In genomic region chr12:121770802-121771625, GRCh38 we compare ENCODE assay signal across 17 cellular contexts. TPM values are rescaled to one million over a fixed set of nuclear protein-coding genes. Genes with fewer than 3 reads are reported as not detected.
DNase-seq lines count a peak whose midpoint lies in the region; ATAC-seq, FAIRE-seq and TF ChIP-seq lines count a peak whose summit lies in the region.
"Had no signal": no experiment of that assay in that cellular context is flagged by ENCODE, and none has a peak within 500 bp of the region (broad histone marks: within the 10 kb centered on the region; RNA-seq: fewer than 3 reads in every experiment).

No MANE protein-coding gene starts in this region.

- H3K27ac Mint-ChIP-seq in nephron progenitor cell = peak overlapping the region; percentile 32

- TF ChIP-seq EP300 in HepG2 (IDR thresholded peaks at IDR 0.05; ENCODE audit: low read depth in 2 of 2, low read length in 2 of 2) (no peak), HepG2 (CRISPR knock-in tag; IDR thresholded peaks at IDR 0.05; ENCODE audit: borderline replicate concordance) (no peak)

- H3K27ac ChIP-seq in HepG2 (ENCODE audit: extremely low read length, insufficient read depth, low read length) (peak overlapping the region; percentile 67), right lobe of liver (no peak overlapping the region)
- H3K27ac ChIP-seq: HL-60 had no signal

- no peaks in the 10 kb centered on the region for H3K27me3 ChIP-seq in HepG2 (ENCODE audit: control insufficient read depth in 1 of 2, insufficient read depth in 2 of 2, low read length in 2 of 2)
- no peaks in the 10 kb centered on the region for H3K27me3 ChIP-seq in right lobe of liver

- CTCF ChIA-PET in HepG2 (lab: Yijun Ruan, JAX; ENCODE audit: low intra/inter-chr PET ratio, low total read pairs) = interaction anchor here (2.7 kb wide), 1 partner anchor 74 kb away, joined by 69 read pairs; no protein-coding TSS in a partner anchor

- ATAC-seq in HepG2 (no peak), right lobe of liver (no peak), GM18511 (IDR thresholded peaks at IDR 0.05; ENCODE audit: unreplicated experiment) (no peak), HG03159 (IDR thresholded peaks at IDR 0.05; ENCODE audit: unreplicated experiment) (no peak)
- ATAC-seq: HCT116 had no signal

- no peaks in the 10 kb centered on the region for H3K27me3 Mint-ChIP-seq in nephron progenitor cell (ENCODE audit: low read depth, poor library complexity)

- H3K4me3 ChIP-seq in HepG2 (replicated peaks in 1 of 3; ENCODE audit: insufficient read depth in 1 of 3, low read depth in 2 of 3, low read length in 3 of 3) (peak overlapping the region in 1 of 3 experiments; percentile 58; a peak in 1 of 6 replicates), right lobe of liver (no peak overlapping the region)

- H3K9me3 ChIP-seq in HepG2 (ENCODE audit: low read length) (no peaks in the 10 kb centered on the region), right lobe of liver (no peaks in the 10 kb centered on the region)
- H3K9me3 ChIP-seq: Caco-2 had no signal

- BruUV-seq in HepG2 (replicated peaks; lab: Mats Ljungman, UMichigan) = no TSS peak

- DNase-seq in HepG2 (ENCODE audit: low spot score) (no peak), right lobe of liver (no peak), ecto neural progenitor cell (ENCODE audit: low spot score) (peak; percentile 57), nephron progenitor cell (no peak), posterior vena cava (ENCODE audit: low spot score) (no peak), hippocampal formation (lab: John Stamatoyannopoulos, UW) (no peak)
- DNase-seq: Caco-2; MV-4-11; NCI-H1436; NCI-H226; NK-92 treated with Interleukin-12 subunit alpha and Interleukin-12 subunit beta, amount 100 ng/mL, for 24 hours had no signal

- no peaks in the 10 kb centered on the region for H3K36me3 Mint-ChIP-seq in nephron progenitor cell (ENCODE audit: low read depth)
- H3K36me3 Mint-ChIP-seq: CD14-positive monocyte had no signal

- TF ChIP-seq POLR2A in HepG2 (IDR thresholded peaks at IDR 0.05; ENCODE audit: insufficient read depth in 1 of 2, low read depth in 2 of 2, low read length in 2 of 2) (no peak), right lobe of liver (IDR thresholded peaks at IDR 0.05) (no peak)

- peaks cover 35% of the 10 kb centered on the region for H3K4me1 ChIP-seq in HepG2 (ENCODE audit: insufficient read depth, low read length)
- H3K4me1 ChIP-seq in right lobe of liver = peaks cover 0 to 9% (median 4%) of the 10 kb centered on the region in 4 donors

- 94% methylated on average over 22 of the region's 25 CpGs for WGBS in HepG2 (ENCODE audit: low lambda C conversion rate)
- 86% methylated on average over 8 of the region's 25 CpGs for WGBS in right lobe of liver (ENCODE audit: insufficient coverage, low coverage, low lambda C conversion rate, missing lambda C conversion rate)

- H2AFZ ChIP-seq in HepG2 (ENCODE audit: low read length) = no peak overlapping the region

- H3K9me3 Mint-ChIP-seq in nephron progenitor cell = no peaks in the 10 kb centered on the region
- H3K9me3 Mint-ChIP-seq: CD14-positive monocyte had no signal

- no peak overlapping the region for H3K9ac ChIP-seq in HepG2 (ENCODE audit: insufficient read depth, low read depth, low read length)

- intact Hi-C loops in HepG2 (cut with micrococcal nuclease; ENCODE audit: unreplicated experiment) = loop anchor here (5.0 kb wide), 1 partner anchor 59 kb away; the partner anchor contains the start of gene TMEM120B
- intact Hi-C loops in right lobe of liver (cut with DNase I) = loop anchor here (5.0 kb wide), 1 partner anchor 69 kb away; no protein-coding TSS in a partner anchor
- intact Hi-C loops in posterior vena cava (cut with DNase I) = loop anchor here (5.0 to 10.0 kb wide), 3 partner anchors 66 to 219 kb away; no protein-coding TSS in a partner anchor

- POLR2A ChIA-PET in HepG2 (lab: Yijun Ruan, JAX) = interaction anchor here (1.3 kb wide), 1 partner anchor 58 kb away, joined by 3 read pairs; the partner anchor contains the start of gene TMEM120B

- H3K4me3 Mint-ChIP-seq in nephron progenitor cell = no peak overlapping the region
- H3K4me3 Mint-ChIP-seq: CD14-positive monocyte had no signal

- no peaks in the 10 kb centered on the region for H4K20me1 ChIP-seq in HepG2 (ENCODE audit: insufficient read depth, low read length)

- H3K4me1 Mint-ChIP-seq in nephron progenitor cell = peaks cover 58% of the 10 kb centered on the region

- in situ Hi-C loops in HepG2 (cut with HindIII; ENCODE audit: extremely low pct_ligation_motif_present, low pct_unique_long_range_greater_than_20kb) = loop anchor here (5.0 kb wide), 1 partner anchor 79 kb away; no protein-coding TSS in a partner anchor

- TF ChIP-seq RAD21 in HepG2 (CRISPR knock-in tag; IDR thresholded peaks at IDR 0.05) = no peak

- H3K79me2 ChIP-seq in HepG2 (ENCODE audit: insufficient read depth, low read length) = no peaks in the 10 kb centered on the region

- peak overlapping the region; percentile 73; the same call in 1 of the 2 replicates for H3K4me2 ChIP-seq in HepG2 (ENCODE audit: low read depth, low read length)

- TF ChIP-seq CTCF in HepG2 (CRISPR knock-in tag; IDR thresholded peaks at IDR 0.05) = no peak
- no peak for TF ChIP-seq CTCF in right lobe of liver (IDR thresholded peaks at IDR 0.05)
- TF ChIP-seq CTCF in nephron progenitor cell (IDR thresholded peaks at IDR 0.05) = no peak

- no peaks in the 10 kb centered on the region for H3K36me3 ChIP-seq in HepG2 (replicated peaks in 1 of 2; ENCODE audit: control insufficient read depth in 1 of 2, insufficient read depth in 2 of 2, low read length in 2 of 2)
- H3K36me3 ChIP-seq in right lobe of liver = no peaks in the 10 kb centered on the region

- FAIRE-seq in HepG2 (lab: Jason Lieb, UNC) = no peak
- FAIRE-seq: A204.1 had no signal

RNA-seq across cellular contexts. Expression of gene RHOF, which starts 22.5 kb away (rescaled TPM):
- 11.0 and 14.6 TPM in 2 replicates for total RNA-seq in HepG2 (2016; rRNA removed; fragmentation: Illumina TruSeq; extraction: Trizol)
- 10.8 and 12.5 TPM in 2 replicates for total RNA-seq in HepG2 (2016; cell fraction: cytosol; rRNA removed; fragmentation: Illumina TruSeq; extraction: Trizol; ENCODE audit: low read depth)
- 9.8 and 14.8 TPM in 2 replicates for total RNA-seq in HepG2 (2016; cell fraction: insoluble cytoplasmic fraction; rRNA removed; fragmentation: Illumina TruSeq; extraction: Trizol)
- 18.2 and 24.9 TPM in 2 replicates for total RNA-seq in HepG2 (2016; cell fraction: membrane; rRNA removed; fragmentation: Illumina TruSeq; extraction: Trizol)
- total RNA-seq in HepG2 (2016; cell fraction: nucleus; rRNA removed; fragmentation: Illumina TruSeq; extraction: Trizol) = 14.1 and 17.3 TPM in 2 replicates
- polyA plus RNA-seq in HepG2 (2011; rRNA removed) = 31.3 and 32.2 TPM in 2 replicates
- polyA plus RNA-seq in HepG2 (2011; cell fraction: cytosol; rRNA removed) = 28.4 and 38.7 TPM in 2 replicates
- polyA plus RNA-seq in HepG2 (2011; cell fraction: nucleus; rRNA removed) = 37.5 and 40.2 TPM in 2 replicates
- 10.8 and 12.9 TPM in 2 replicates for polyA plus RNA-seq in HepG2 (2012)
- polyA plus RNA-seq in HepG2 (2016; cell fraction: cytosol; fragmentation: Illumina TruSeq; extraction: Trizol; ENCODE audit: low read depth) = 19.8 and 23.7 TPM in 2 replicates
- 19.7 and 25.0 TPM in 2 replicates for polyA plus RNA-seq in HepG2 (2016; cell fraction: insoluble cytoplasmic fraction; fragmentation: Illumina TruSeq; extraction: Trizol; ENCODE audit: low read depth)
- 27.0 and 27.4 TPM in 2 replicates for polyA plus RNA-seq in HepG2 (2016; cell fraction: membrane; fragmentation: Illumina TruSeq; extraction: Trizol; ENCODE audit: low read depth)
- polyA plus RNA-seq in HepG2 (2016; cell fraction: nucleus; fragmentation: Illumina TruSeq; extraction: Trizol; ENCODE audit: insufficient read depth, low read depth) = 24.9 and 31.1 TPM in 2 replicates
- 46.1 and 174 TPM in 2 replicates for polyA minus RNA-seq in HepG2 (2011; rRNA and poly(A)+ RNA removed; ENCODE audit: low replicate concordance)
- 32.2 and 38.9 TPM in 2 replicates for polyA minus RNA-seq in HepG2 (2011; cell fraction: cytosol; rRNA and poly(A)+ RNA removed)
- 32.4 and 35.6 TPM in 2 replicates for polyA minus RNA-seq in HepG2 (2011; cell fraction: nucleus; rRNA and poly(A)+ RNA removed)
- total RNA-seq in right lobe of liver = 10 to 100 TPM in 2 of 6 experiments, 1 to 10 TPM in 4; 3.7 to 16.2 (median 5.0) TPM
- total RNA-seq in posterior vena cava = 10 to 100 TPM in 1 of 2 donors, 1 to 10 TPM in 1; 5.3 to 10.4 TPM

RNA-seq across cellular contexts. Expression of gene SETD1B, which starts 32.8 kb away (rescaled TPM):
- total RNA-seq in HepG2 (2016; rRNA removed; fragmentation: Illumina TruSeq; extraction: Trizol) = 1.4 and 1.8 TPM in 2 replicates
- total RNA-seq in HepG2 (2016; cell fraction: cytosol; rRNA removed; fragmentation: Illumina TruSeq; extraction: Trizol; ENCODE audit: low read depth) = 0.40 and 0.44 TPM in 2 replicates
- total RNA-seq in HepG2 (2016; cell fraction: insoluble cytoplasmic fraction; rRNA removed; fragmentation: Illumina TruSeq; extraction: Trizol) = 1.3 TPM in 2 replicates
- total RNA-seq in HepG2 (2016; cell fraction: membrane; rRNA removed; fragmentation: Illumina TruSeq; extraction: Trizol) = 1.3 and 1.4 TPM in 2 replicates
- 2.7 and 3.3 TPM in 2 replicates for total RNA-seq in HepG2 (2016; cell fraction: nucleus; rRNA removed; fragmentation: Illumina TruSeq; extraction: Trizol)
- polyA plus RNA-seq in HepG2 (2011; rRNA removed) = 1.1 and 1.3 TPM in 2 replicates
- 0.43 and 0.51 TPM in 2 replicates for polyA plus RNA-seq in HepG2 (2011; cell fraction: cytosol; rRNA removed)
- 9.3 TPM in 2 replicates for polyA plus RNA-seq in HepG2 (2011; cell fraction: nucleus; rRNA removed)
- polyA plus RNA-seq in HepG2 (2012) = 4.2 and 6.2 TPM in 2 replicates
- polyA plus RNA-seq in HepG2 (2016; cell fraction: cytosol; fragmentation: Illumina TruSeq; extraction: Trizol; ENCODE audit: low read depth) = 0.32 and 0.34 TPM in 2 replicates
- 2.6 and 3.8 TPM in 2 replicates for polyA plus RNA-seq in HepG2 (2016; cell fraction: insoluble cytoplasmic fraction; fragmentation: Illumina TruSeq; extraction: Trizol; ENCODE audit: low read depth)
- polyA plus RNA-seq in HepG2 (2016; cell fraction: membrane; fragmentation: Illumina TruSeq; extraction: Trizol; ENCODE audit: low read depth) = 0.70 and 0.76 TPM in 2 replicates
- 16.0 and 18.9 TPM in 2 replicates for polyA plus RNA-seq in HepG2 (2016; cell fraction: nucleus; fragmentation: Illumina TruSeq; extraction: Trizol; ENCODE audit: insufficient read depth, low read depth)
- polyA minus RNA-seq in HepG2 (2011; rRNA and poly(A)+ RNA removed; ENCODE audit: low replicate concordance) = 2.1 and 4.2 TPM in 2 replicates
- 1.8 and 2.5 TPM in 2 replicates for polyA minus RNA-seq in HepG2 (2011; cell fraction: cytosol; rRNA and poly(A)+ RNA removed)
- polyA minus RNA-seq in HepG2 (2011; cell fraction: nucleus; rRNA and poly(A)+ RNA removed) = 3.6 and 4.4 TPM in 2 replicates
- 10 to 100 TPM in 3 of 6 experiments, 1 to 10 TPM in 3; 3.7 to 20.0 (median 9.3) TPM for total RNA-seq in right lobe of liver
- 10 to 100 TPM; 20.2 to 20.9 TPM for total RNA-seq in posterior vena cava

RNA-seq across cellular contexts. Expression of gene TMEM120B, which starts 58.5 kb away (rescaled TPM):
- total RNA-seq in HepG2 (2016; rRNA removed; fragmentation: Illumina TruSeq; extraction: Trizol) (3.8 and 7.1 TPM in 2 replicates), right lobe of liver (1 to 10 TPM; 3.3 to 6.4 (median 4.7) TPM), posterior vena cava (10 to 100 TPM in 1 of 2 donors, 1 to 10 TPM in 1; 7.9 to 11.0 TPM)
- 4.1 and 4.4 TPM in 2 replicates for total RNA-seq in HepG2 (2016; cell fraction: cytosol; rRNA removed; fragmentation: Illumina TruSeq; extraction: Trizol; ENCODE audit: low read depth)
- 2.9 and 6.5 TPM in 2 replicates for total RNA-seq in HepG2 (2016; cell fraction: insoluble cytoplasmic fraction; rRNA removed; fragmentation: Illumina TruSeq; extraction: Trizol)
- total RNA-seq in HepG2 (2016; cell fraction: membrane; rRNA removed; fragmentation: Illumina TruSeq; extraction: Trizol) = 5.8 and 6.5 TPM in 2 replicates
- total RNA-seq in HepG2 (2016; cell fraction: nucleus; rRNA removed; fragmentation: Illumina TruSeq; extraction: Trizol) = 7.0 and 7.1 TPM in 2 replicates
- polyA plus RNA-seq in HepG2 (2011; rRNA removed) = 12.9 and 14.3 TPM in 2 replicates
- 6.4 and 7.2 TPM in 2 replicates for polyA plus RNA-seq in HepG2 (2011; cell fraction: cytosol; rRNA removed)
- 31.6 and 33.2 TPM in 2 replicates for polyA plus RNA-seq in HepG2 (2011; cell fraction: nucleus; rRNA removed)
- polyA plus RNA-seq in HepG2 (2012) = 5.8 and 5.9 TPM in 2 replicates
- 5.1 and 6.6 TPM in 2 replicates for polyA plus RNA-seq in HepG2 (2016; cell fraction: cytosol; fragmentation: Illumina TruSeq; extraction: Trizol; ENCODE audit: low read depth)
- 4.7 and 5.1 TPM in 2 replicates for polyA plus RNA-seq in HepG2 (2016; cell fraction: insoluble cytoplasmic fraction; fragmentation: Illumina TruSeq; extraction: Trizol; ENCODE audit: low read depth)
- polyA plus RNA-seq in HepG2 (2016; cell fraction: membrane; fragmentation: Illumina TruSeq; extraction: Trizol; ENCODE audit: low read depth) = 6.2 and 7.5 TPM in 2 replicates
- 20.3 and 25.3 TPM in 2 replicates for polyA plus RNA-seq in HepG2 (2016; cell fraction: nucleus; fragmentation: Illumina TruSeq; extraction: Trizol; ENCODE audit: insufficient read depth, low read depth)
- polyA minus RNA-seq in HepG2 (2011; rRNA and poly(A)+ RNA removed; ENCODE audit: low replicate concordance) = 26.4 and 34.9 TPM in 2 replicates
- polyA minus RNA-seq in HepG2 (2011; cell fraction: cytosol; rRNA and poly(A)+ RNA removed) = 8.7 and 9.2 TPM in 2 replicates
- polyA minus RNA-seq in HepG2 (2011; cell fraction: nucleus; rRNA and poly(A)+ RNA removed) = 9.5 and 9.8 TPM in 2 replicates
